Comparison of ENCODE assay signal across 23 cellular contexts in the genomic region with DNA sequence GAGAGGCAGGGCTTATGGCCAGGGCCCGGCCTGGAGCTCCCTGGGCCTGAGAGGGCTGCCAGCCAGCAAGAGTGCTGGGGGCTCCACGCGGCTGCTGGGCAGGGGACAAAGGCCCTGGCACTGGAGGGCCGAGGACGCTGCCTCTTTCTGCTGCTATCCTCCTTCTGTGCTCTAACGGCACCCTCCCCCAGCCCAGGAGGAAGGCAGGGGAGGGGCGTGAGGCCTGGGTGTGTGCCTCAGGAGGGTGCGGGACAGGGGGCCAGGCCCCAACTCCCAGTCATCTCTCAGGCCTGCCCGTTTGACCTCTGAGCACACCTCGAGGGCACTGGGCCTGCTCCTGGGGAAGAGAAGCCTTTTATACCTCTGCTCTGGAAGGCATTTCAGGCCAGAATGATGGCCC.
A peak's percentile ranks its signal among the peaks of the same experiment; 100 is the strongest.
DNase-seq lines count a peak whose midpoint lies in the region; ATAC-seq and TF ChIP-seq lines count a peak whose summit lies in the region.
"Had no signal": no experiment of that assay in that cellular context is flagged by ENCODE, and none has a peak within 500 bp of the region (broad histone marks: within the 10 kb centered on the region; RNA-seq: fewer than 3 reads in every experiment).

No MANE protein-coding gene starts in this region.

- H3K79me2 ChIP-seq in H9 (ENCODE audit: insufficient read depth, low read length): no peaks in the 10 kb centered on the region

- no peak overlapping the region for H4K91ac ChIP-seq in H9 (ENCODE audit: insufficient read length, low read depth, low read length)

- H3K36me3 Mint-ChIP-seq in H9 (ENCODE audit: insufficient read depth in 1 of 3, low read depth in 3 of 3): no peaks in the 10 kb centered on the region

- WGBS in H9 (ENCODE audit: extremely low coverage, insufficient read length, low lambda C conversion rate): no CpG with 5 or more reads among the region's 10 CpGs
- 79% methylated on average over 7 of the region's 10 CpGs for WGBS in esophagus muscularis mucosa

- H3K23me2 ChIP-seq in H9 (ENCODE audit: insufficient read length, low read depth, low read length, poor library complexity, severe bottlenecking): no peaks in the 10 kb centered on the region

- no peak overlapping the region for H2BK20ac ChIP-seq in H9 (ENCODE audit: low read depth, low read length, poor library complexity, severe bottlenecking)

- TF ChIP-seq POLR2A in esophagus muscularis mucosa (IDR thresholded peaks at IDR 0.05; ENCODE audit: low read depth) (no peak), erythroblast (IDR thresholded peaks at IDR 0.05; ENCODE audit: low read length) (no peak)

- H3K23ac ChIP-seq in H9 (ENCODE audit: insufficient read length, low read depth, low read length): no peak overlapping the region

- peak overlapping the region; percentile 19 for H3K18ac ChIP-seq in H9 (ENCODE audit: insufficient read length, low read depth, low read length)

- ATAC-seq in lower lobe of right lung: no peak
- no peak for ATAC-seq in thoracic aorta (ENCODE audit: insufficient number of reproducible peaks, low FRiP score, low read depth)
- no peak for ATAC-seq in HG03469 (IDR thresholded peaks at IDR 0.05; ENCODE audit: unreplicated experiment)
- ATAC-seq: activated CD4-positive, CD25-positive, alpha-beta regulatory T cell treated with anti-CD3 and anti-CD28 coated beads, Interleukin-2, amount 50 U/mL, for 24 hours; GM12878; HCT116 had no signal

- no peaks in the 10 kb centered on the region for H3K79me1 ChIP-seq in H9 (ENCODE audit: insufficient read depth, low read depth, low read length, poor library complexity, severe bottlenecking)

- no peak overlapping the region for H4K5ac ChIP-seq in H9 (ENCODE audit: insufficient read length, low read depth, low read length)

- no peak overlapping the region for H2AK5ac ChIP-seq in H9 (ENCODE audit: insufficient read length, low read length)

- H2AFZ ChIP-seq in H9 (ENCODE audit: low read length): no peak overlapping the region

- no peak overlapping the region for H2BK120ac ChIP-seq in H9 (ENCODE audit: low read depth, low read length, poor library complexity, severe bottlenecking)

- no peak for DNase-seq in H9
- no peak for DNase-seq in esophagus muscularis mucosa (ENCODE audit: extremely low spot score)
- peak; percentile 20 for DNase-seq in lower lobe of right lung
- DNase-seq in thoracic aorta (ENCODE audit: low spot score): no peak
- DNase-seq in erythroblast (lab: John Stamatoyannopoulos, UW): no peak
- no peak for DNase-seq in H7
- DNase-seq: activated CD4-positive, alpha-beta T cell treated with anti-CD3 and anti-CD28 coated beads, Interleukin-2, amount 50 U/mL, for 4 hours; activated CD8-positive, alpha-beta memory T cell treated with anti-CD3 and anti-CD28 coated beads, Interleukin-2, amount 50 U/mL, for 4 hours; activated naive CD4-positive, alpha-beta T cell treated with Interleukin-2 at 50 U/mL for 16 hours; KBM-7; NCI-H1417; NCI-H2029 treated with DMSO at 0.1 percent for 48 hours; NCI-H524; stimulated activated CD4-positive, alpha-beta T cell treated with anti-CD3 and anti-CD28 coated beads, Interleukin-4, amount 100 ng/mL, for 4 hours; T-helper 2 cell had no signal

- H4K8ac ChIP-seq in H9 (replicated peaks; ENCODE audit: insufficient read length, low read depth, low read length): no peak overlapping the region

- no peak for TF ChIP-seq CTCF in H9 (conservative IDR thresholded peaks at IDR 0.05)
- TF ChIP-seq CTCF in esophagus muscularis mucosa (IDR thresholded peaks at IDR 0.05): no peak
- no peak for TF ChIP-seq CTCF in lower lobe of right lung (IDR thresholded peaks at IDR 0.05)
- no peak for TF ChIP-seq CTCF in thoracic aorta (IDR thresholded peaks at IDR 0.05)

- no peaks in the 10 kb centered on the region for H3K9me3 ChIP-seq in H9 (ENCODE audit: control insufficient read depth, low read depth, low read length)
- H3K9me3 ChIP-seq in esophagus muscularis mucosa: no peaks in the 10 kb centered on the region
- no peaks in the 10 kb centered on the region for H3K9me3 ChIP-seq in lower lobe of right lung
- no peaks in the 10 kb centered on the region for H3K9me3 ChIP-seq in thoracic aorta
- H3K9me3 ChIP-seq: neutrophil had no signal

- H3K4me1 ChIP-seq in H9 (ENCODE audit: insufficient read depth, low read length) (no peaks in the 10 kb centered on the region), esophagus muscularis mucosa (peaks cover 65 to 100% (median 96%) of the 10 kb centered on the region in 4 donors), lower lobe of right lung (no peaks in the 10 kb centered on the region), thoracic aorta (ENCODE audit: control insufficient read depth in 1 of 2, low read depth in 2 of 2) (peaks cover 23 to 83% of the 10 kb centered on the region in 2 donors)

- H3K4me1 Mint-ChIP-seq in H9: peaks cover 8 to 18% of the 10 kb centered on the region in 2 experiments
- H3K4me1 Mint-ChIP-seq: B cell had no signal

- H3K4me3 Mint-ChIP-seq in H9: no peak overlapping the region
- H3K4me3 Mint-ChIP-seq: activated T-helper 1 cell treated with anti-CD3 and anti-CD28 coated beads, Interleukin-12 subunit alpha, Interleukin-12 subunit beta, Interleukin-2, Interleukin-4 antibody, amounts not matched to agents 30 ng/mL and 10 ng/mL and 1 ng/mL, durations not matched to agents 14 hours and 24 hours and 36 hours; B cell had no signal

- H3K4me3 ChIP-seq in esophagus muscularis mucosa: no peak overlapping the region
- H3K4me3 ChIP-seq in lower lobe of right lung: no peak overlapping the region
- H3K4me3 ChIP-seq in thoracic aorta: no peak overlapping the region
- no peak overlapping the region for H3K4me3 ChIP-seq in H7 (ENCODE audit: insufficient read depth, low read depth, low read length)
- H3K4me3 ChIP-seq: GM12878 had no signal

- intact Hi-C loops in esophagus muscularis mucosa (cut with DNase I) (no loop called here), lower lobe of right lung (cut with DNase I) (no loop called here)

- no peaks in the 10 kb centered on the region for H3K27me3 ChIP-seq in H9 (ENCODE audit: insufficient read depth, low read length)
- H3K27me3 ChIP-seq in esophagus muscularis mucosa: no peaks in the 10 kb centered on the region
- H3K27me3 ChIP-seq in lower lobe of right lung (ENCODE audit: low read depth): no peaks in the 10 kb centered on the region
- H3K27me3 ChIP-seq in thoracic aorta (replicated peaks; ENCODE audit: insufficient read depth): no peaks in the 10 kb centered on the region
- H3K27me3 ChIP-seq in H7 (ENCODE audit: control insufficient read depth, insufficient read depth, low read length): no peaks in the 10 kb centered on the region

- H3T11ph ChIP-seq in H9 (ENCODE audit: low read length): no peak overlapping the region

- H3K4ac ChIP-seq in H9 (ENCODE audit: low read depth, low read length): no peak overlapping the region

- no peak overlapping the region for H2BK5ac ChIP-seq in H9 (ENCODE audit: insufficient read length, low read length)

- no peak overlapping the region for H3K14ac ChIP-seq in H9 (ENCODE audit: insufficient read depth, low read length)

- H3K4me2 ChIP-seq in H9 (ENCODE audit: insufficient read depth, insufficient read length, low read length): no peak overlapping the region

- H3K27ac Mint-ChIP-seq in H9: peak overlapping the region in 2 of 3 experiments; percentile 34 to 48; a peak in 1 of 7 replicates
- H3K27ac Mint-ChIP-seq: activated T-helper 1 cell treated with anti-CD3 and anti-CD28 coated beads, Interleukin-12 subunit alpha, Interleukin-12 subunit beta, Interleukin-2, Interleukin-4 antibody, amounts not matched to agents 30 ng/mL and 10 ng/mL and 1 ng/mL, durations not matched to agents 14 hours and 24 hours and 36 hours; B cell had no signal

- no peak overlapping the region for H2BK12ac ChIP-seq in H9 (ENCODE audit: insufficient read length, low read depth, low read length)

- no peak overlapping the region for H3K56ac ChIP-seq in H9 (ENCODE audit: insufficient read length, low read depth, low read length)

- no peak overlapping the region for H3K9ac ChIP-seq in H9 (ENCODE audit: extremely low read depth, insufficient read length, low read length)

- no peak overlapping the region for H2BK15ac ChIP-seq in H9 (ENCODE audit: low read depth, low read length)

- peaks cover 0 to 3% of the 10 kb centered on the region in 2 experiments; a peak in 2 of 5 replicates for H3K9me3 Mint-ChIP-seq in H9
- H3K9me3 Mint-ChIP-seq: activated T-helper 1 cell treated with anti-CD3 and anti-CD28 coated beads, Interleukin-12 subunit alpha, Interleukin-12 subunit beta, Interleukin-2, Interleukin-4 antibody, amounts not matched to agents 30 ng/mL and 10 ng/mL and 1 ng/mL, durations not matched to agents 14 hours and 24 hours and 36 hours had no signal

- no peaks in the 10 kb centered on the region for H4K20me1 ChIP-seq in H9 (ENCODE audit: control insufficient read depth, insufficient read depth, insufficient read length)

- H3K36me3 ChIP-seq in esophagus muscularis mucosa (peaks cover 0 to 12% (median 2%) of the 10 kb centered on the region in 4 donors), lower lobe of right lung (no peaks in the 10 kb centered on the region), thoracic aorta (no peaks in the 10 kb centered on the region), H7 (replicated peaks; ENCODE audit: control insufficient read depth, insufficient read depth, low read length) (no peaks in the 10 kb centered on the region)
- H3K36me3 ChIP-seq: neutrophil had no signal

- no peak overlapping the region for H3K27ac ChIP-seq in H9 (ENCODE audit: insufficient read length, low read depth, low read length)
- peak overlapping the region; percentile 77 to 88 (median 83) for H3K27ac ChIP-seq in esophagus muscularis mucosa (replicated peaks in 1 of 4)
- no peak overlapping the region for H3K27ac ChIP-seq in lower lobe of right lung
- peak overlapping the region; percentile 75 to 86 for H3K27ac ChIP-seq in thoracic aorta
- H3K27ac ChIP-seq: HL-60, neutrophil had no signal

- TF ChIP-seq EP300 in esophagus muscularis mucosa (IDR thresholded peaks at IDR 0.05): no peak

- H3K27me3 Mint-ChIP-seq in H9 (ENCODE audit: low read depth): no peaks in the 10 kb centered on the region

Comparison
In these comparisons a context has a peak if more than half of its experiments do, and no peak if none do; other contexts are left out.
1. H3K27ac ChIP-seq: peak in esophagus muscularis mucosa (4 of 4) and thoracic aorta (2 of 2); none in H9 (single experiment) and lower lobe of right lung (single experiment).